In the genomic region with DNA sequence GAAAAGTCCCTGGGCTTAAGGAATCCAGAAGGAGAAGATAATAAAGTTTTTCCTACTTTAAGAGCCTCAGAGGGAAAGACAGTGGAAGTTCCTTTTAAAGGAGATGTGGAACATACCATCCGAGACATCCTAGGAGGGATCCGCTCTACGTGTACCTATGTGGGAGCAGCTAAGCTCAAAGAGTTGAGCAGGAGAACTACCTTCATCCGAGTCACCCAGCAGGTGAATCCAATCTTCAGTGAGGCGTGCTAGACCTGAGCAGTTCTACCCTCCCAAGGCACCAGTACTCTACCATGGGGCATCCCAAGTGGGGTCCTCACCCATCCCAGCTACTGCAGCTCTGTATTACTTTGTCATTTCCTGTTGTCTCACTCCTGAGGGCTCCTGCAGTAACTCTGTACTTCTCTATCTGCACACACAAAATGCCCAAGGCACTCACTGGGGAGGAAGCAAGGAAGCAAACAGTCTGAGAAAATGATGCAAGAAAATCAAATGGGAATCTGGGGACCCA, we compare ENCODE assay signal across 1 cellular context.
TF ChIP-seq lines count a peak whose summit lies in the region.

No MANE protein-coding gene starts in this region.

TF ChIP-seq in HepG2, 621 proteins besides CTCF, POLR2A, EP300 and RAD21:
- TF ChIP-seq HMGA1 (CRISPR knock-in tag; conservative IDR thresholded peaks at IDR 0.05) (no peak), FOXP1 (IDR thresholded peaks at IDR 0.05) (no peak), FOXP1 (CRISPR knock-in tag; IDR thresholded peaks at IDR 0.05) (no peak), NFE2L2 (IDR thresholded peaks at IDR 0.05; ENCODE audit: low read length) (no peak), ZNF589 (CRISPR knock-in tag; conservative IDR thresholded peaks at IDR 0.05) (no peak), SMARCE1 (IDR thresholded peaks at IDR 0.05; ENCODE audit: borderline replicate concordance) (no peak), ZNF3 (CRISPR knock-in tag; IDR thresholded peaks at IDR 0.05) (no peak), ATF1 (CRISPR knock-in tag; IDR thresholded peaks at IDR 0.05) (no peak), MXI1 (IDR thresholded peaks at IDR 0.05; ENCODE audit: borderline replicate concordance, low read depth, low read length) (no peak), ZNF879 (CRISPR knock-in tag; IDR thresholded peaks at IDR 0.05) (no peak), HHEX (CRISPR knock-in tag; IDR thresholded peaks at IDR 0.05) (no peak), RBM22 (optimal IDR thresholded peaks at IDR 0.05; ENCODE audit: low read length) (peak; percentile 32), RBFOX2 (IDR thresholded peaks at IDR 0.05; ENCODE audit: low read depth, low read length) (peak; percentile 58), POLR2AphosphoS5 (IDR thresholded peaks at IDR 0.05; ENCODE audit: low read depth, low read length) (0 out of 2 replicates have a peak, but pooled peaks have one; percentile 13), CENPX (CRISPR knock-in tag; IDR thresholded peaks at IDR 0.05) (no peak), PTBP1 (IDR thresholded peaks at IDR 0.05; ENCODE audit: low read depth, low read length, poor library complexity, severe bottlenecking) (no peak), ZNF34 (CRISPR knock-in tag; IDR thresholded peaks at IDR 0.05; ENCODE audit: borderline replicate concordance) (no peak)
- TF ChIP-seq, protein P1, sequence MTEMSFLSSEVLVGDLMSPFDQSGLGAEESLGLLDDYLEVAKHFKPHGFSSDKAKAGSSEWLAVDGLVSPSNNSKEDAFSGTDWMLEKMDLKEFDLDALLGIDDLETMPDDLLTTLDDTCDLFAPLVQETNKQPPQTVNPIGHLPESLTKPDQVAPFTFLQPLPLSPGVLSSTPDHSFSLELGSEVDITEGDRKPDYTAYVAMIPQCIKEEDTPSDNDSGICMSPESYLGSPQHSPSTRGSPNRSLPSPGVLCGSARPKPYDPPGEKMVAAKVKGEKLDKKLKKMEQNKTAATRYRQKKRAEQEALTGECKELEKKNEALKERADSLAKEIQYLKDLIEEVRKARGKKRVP (CRISPR knock-in tag; IDR thresholded peaks at IDR 0.05), result no peak
- TF ChIP-seq, protein P2, sequence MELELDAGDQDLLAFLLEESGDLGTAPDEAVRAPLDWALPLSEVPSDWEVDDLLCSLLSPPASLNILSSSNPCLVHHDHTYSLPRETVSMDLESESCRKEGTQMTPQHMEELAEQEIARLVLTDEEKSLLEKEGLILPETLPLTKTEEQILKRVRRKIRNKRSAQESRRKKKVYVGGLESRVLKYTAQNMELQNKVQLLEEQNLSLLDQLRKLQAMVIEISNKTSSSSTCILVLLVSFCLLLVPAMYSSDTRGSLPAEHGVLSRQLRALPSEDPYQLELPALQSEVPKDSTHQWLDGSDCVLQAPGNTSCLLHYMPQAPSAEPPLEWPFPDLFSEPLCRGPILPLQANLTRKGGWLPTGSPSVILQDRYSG (CRISPR knock-in tag; IDR thresholded peaks at IDR 0.05), result no peak
- TF ChIP-seq, protein P3, sequence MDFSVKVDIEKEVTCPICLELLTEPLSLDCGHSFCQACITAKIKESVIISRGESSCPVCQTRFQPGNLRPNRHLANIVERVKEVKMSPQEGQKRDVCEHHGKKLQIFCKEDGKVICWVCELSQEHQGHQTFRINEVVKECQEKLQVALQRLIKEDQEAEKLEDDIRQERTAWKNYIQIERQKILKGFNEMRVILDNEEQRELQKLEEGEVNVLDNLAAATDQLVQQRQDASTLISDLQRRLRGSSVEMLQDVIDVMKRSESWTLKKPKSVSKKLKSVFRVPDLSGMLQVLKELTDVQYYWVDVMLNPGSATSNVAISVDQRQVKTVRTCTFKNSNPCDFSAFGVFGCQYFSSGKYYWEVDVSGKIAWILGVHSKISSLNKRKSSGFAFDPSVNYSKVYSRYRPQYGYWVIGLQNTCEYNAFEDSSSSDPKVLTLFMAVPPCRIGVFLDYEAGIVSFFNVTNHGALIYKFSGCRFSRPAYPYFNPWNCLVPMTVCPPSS (IDR thresholded peaks at IDR 0.05), result no peak
- TF ChIP-seq, protein P4, sequence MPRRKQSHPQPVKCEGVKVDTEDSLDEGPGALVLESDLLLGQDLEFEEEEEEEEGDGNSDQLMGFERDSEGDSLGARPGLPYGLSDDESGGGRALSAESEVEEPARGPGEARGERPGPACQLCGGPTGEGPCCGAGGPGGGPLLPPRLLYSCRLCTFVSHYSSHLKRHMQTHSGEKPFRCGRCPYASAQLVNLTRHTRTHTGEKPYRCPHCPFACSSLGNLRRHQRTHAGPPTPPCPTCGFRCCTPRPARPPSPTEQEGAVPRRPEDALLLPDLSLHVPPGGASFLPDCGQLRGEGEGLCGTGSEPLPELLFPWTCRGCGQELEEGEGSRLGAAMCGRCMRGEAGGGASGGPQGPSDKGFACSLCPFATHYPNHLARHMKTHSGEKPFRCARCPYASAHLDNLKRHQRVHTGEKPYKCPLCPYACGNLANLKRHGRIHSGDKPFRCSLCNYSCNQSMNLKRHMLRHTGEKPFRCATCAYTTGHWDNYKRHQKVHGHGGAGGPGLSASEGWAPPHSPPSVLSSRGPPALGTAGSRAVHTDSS (CRISPR knock-in tag; conservative IDR thresholded peaks at IDR 0.05), result no peak
- TF ChIP-seq, protein P5, sequence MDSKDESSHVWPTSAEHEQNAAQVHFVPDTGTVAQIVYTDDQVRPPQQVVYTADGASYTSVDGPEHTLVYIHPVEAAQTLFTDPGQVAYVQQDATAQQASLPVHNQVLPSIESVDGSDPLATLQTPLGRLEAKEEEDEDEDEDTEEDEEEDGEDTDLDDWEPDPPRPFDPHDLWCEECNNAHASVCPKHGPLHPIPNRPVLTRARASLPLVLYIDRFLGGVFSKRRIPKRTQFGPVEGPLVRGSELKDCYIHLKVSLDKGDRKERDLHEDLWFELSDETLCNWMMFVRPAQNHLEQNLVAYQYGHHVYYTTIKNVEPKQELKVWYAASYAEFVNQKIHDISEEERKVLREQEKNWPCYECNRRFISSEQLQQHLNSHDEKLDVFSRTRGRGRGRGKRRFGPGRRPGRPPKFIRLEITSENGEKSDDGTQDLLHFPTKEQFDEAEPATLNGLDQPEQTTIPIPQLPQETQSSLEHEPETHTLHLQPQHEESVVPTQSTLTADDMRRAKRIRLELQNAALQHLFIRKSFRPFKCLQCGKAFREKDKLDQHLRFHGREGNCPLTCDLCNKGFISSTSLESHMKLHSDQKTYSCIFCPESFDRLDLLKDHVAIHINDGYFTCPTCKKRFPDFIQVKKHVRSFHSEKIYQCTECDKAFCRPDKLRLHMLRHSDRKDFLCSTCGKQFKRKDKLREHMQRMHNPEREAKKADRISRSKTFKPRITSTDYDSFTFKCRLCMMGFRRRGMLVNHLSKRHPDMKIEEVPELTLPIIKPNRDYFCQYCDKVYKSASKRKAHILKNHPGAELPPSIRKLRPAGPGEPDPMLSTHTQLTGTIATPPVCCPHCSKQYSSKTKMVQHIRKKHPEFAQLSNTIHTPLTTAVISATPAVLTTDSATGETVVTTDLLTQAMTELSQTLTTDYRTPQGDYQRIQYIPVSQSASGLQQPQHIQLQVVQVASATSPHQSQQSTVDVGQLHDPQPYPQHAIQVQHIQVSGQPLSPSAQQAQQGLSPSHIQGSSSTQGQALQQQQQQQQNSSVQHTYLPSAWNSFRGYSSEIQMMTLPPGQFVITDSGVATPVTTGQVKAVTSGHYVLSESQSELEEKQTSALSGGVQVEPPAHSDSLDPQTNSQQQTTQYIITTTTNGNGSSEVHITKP (CRISPR knock-in tag; IDR thresholded peaks at IDR 0.05; ENCODE audit: low read depth), result peak; percentile 60; the same call in 1 of the 2 replicates
